In the genomic region with DNA sequence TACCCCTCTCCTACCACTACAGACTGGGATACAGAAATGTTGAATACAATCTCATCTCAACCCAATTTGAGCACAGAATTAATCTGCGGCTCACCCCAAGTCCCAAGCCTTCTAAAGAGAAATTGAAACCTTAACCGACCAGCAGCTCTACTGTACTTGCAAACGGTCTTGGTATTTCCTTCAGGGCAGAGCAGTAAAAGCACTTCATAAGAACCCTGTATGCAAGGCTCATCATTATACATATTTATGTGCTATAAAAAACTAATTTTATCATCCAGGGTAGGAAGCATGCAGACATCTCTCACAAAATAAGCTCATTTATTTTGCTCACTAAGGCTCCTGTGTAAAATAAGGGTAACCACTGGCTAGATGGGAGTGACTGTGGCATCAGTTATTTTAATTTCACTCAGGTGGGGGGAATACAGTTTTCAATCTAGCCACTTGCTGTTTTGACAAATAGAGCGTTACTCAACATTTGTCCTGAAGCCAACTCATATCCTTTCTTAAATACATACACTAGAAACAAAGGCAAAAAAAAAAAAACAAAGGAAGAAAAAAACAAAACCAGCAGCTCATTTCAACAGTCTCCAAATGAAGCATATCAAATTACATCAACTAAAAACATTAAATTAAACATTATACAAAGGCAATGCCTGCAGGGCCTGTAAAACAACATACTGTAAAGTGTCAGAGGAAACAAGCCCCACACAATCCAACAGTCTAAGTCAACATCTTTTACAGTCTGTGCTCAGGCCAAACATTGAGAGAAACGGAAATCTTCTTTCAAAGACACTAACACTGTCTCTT, we compare ENCODE assay signal across 11 cellular contexts.
DNase-seq lines count a peak whose midpoint lies in the region; ATAC-seq and TF ChIP-seq lines count a peak whose summit lies in the region.
"Had no signal": no experiment of that assay in that cellular context is flagged by ENCODE, and none has a peak within 500 bp of the region (broad histone marks: within the 10 kb centered on the region; RNA-seq: fewer than 3 reads in every experiment).

No MANE protein-coding gene starts in this region.

- TF ChIP-seq EP300 in Ishikawa (IDR thresholded peaks at IDR 0.05; ENCODE audit: borderline replicate concordance) = no peak

- ATAC-seq in HG02884 (IDR thresholded peaks at IDR 0.05; ENCODE audit: unreplicated experiment) = no peak
- ATAC-seq: activated T-cell treated with anti-CD3 and anti-CD28 coated beads, Interleukin-2, amount 50 U/mL, for 4 hours had no signal

- no peak for TF ChIP-seq RAD21 in Ishikawa (IDR thresholded peaks at IDR 0.05; ENCODE audit: low read depth)

- DNase-seq in AG08395 (ENCODE audit: low spot score) = peak; percentile 25
- DNase-seq in RPMI7951 (ENCODE audit: low read depth) = peak; percentile 6
- peak; percentile 12 for DNase-seq in glomerular endothelial cell (ENCODE audit: extremely low read depth, low read depth, low spot score)
- DNase-seq in mesenteric fat pad (ENCODE audit: low spot score) = no peak
- no peak for DNase-seq in globus pallidus (ENCODE audit: low spot score)
- DNase-seq in ecto neural progenitor cell (ENCODE audit: low spot score) = no peak
- DNase-seq: activated T-cell treated with anti-CD3 and anti-CD28 coated beads, Interleukin-2, amount 50 U/mL, for 4 hours; DND-41; NCI-H446 had no signal

TF ChIP-seq in Ishikawa, 13 proteins besides CTCF, POLR2A, EP300 and RAD21:
- TF ChIP-seq NFIC (IDR thresholded peaks at IDR 0.05) = 0 out of 2 replicates have a peak, but pooled peaks have one; percentile 8
- TF ChIP-seq CEBPB (IDR thresholded peaks at IDR 0.05) = 0 out of 2 replicates have a peak, but pooled peaks have one; percentile 16
- no peak for TF ChIP-seq ZBTB7A (IDR thresholded peaks at IDR 0.05; ENCODE audit: low read depth)

Comparison
In these comparisons a context has a peak if more than half of its experiments do, and no peak if none do; other contexts are left out.
1. DNase-seq: peak in AG08395 (single experiment), RPMI7951 (single experiment) and glomerular endothelial cell (single experiment); none in mesenteric fat pad (single experiment), globus pallidus (single experiment) and ecto neural progenitor cell (single experiment).